25 cellular contexts compared by ENCODE assay signal in genomic region chr6:110271732-110272022, GRCh38.
A peak's percentile ranks its signal among the peaks of the same experiment; 100 is the strongest.
DNase-seq lines count a peak whose midpoint lies in the region; ATAC-seq, FAIRE-seq and TF ChIP-seq lines count a peak whose summit lies in the region.
"Had no signal": no experiment of that assay in that cellular context is flagged by ENCODE, and none has a peak within 500 bp of the region (broad histone marks: within the 10 kb centered on the region; RNA-seq: fewer than 3 reads in every experiment).

No MANE protein-coding gene starts in this region.

- BruUV-seq in IMR-90 (replicated peaks; lab: Mats Ljungman, UMichigan): no TSS peak
- no TSS peak for BruUV-seq in K562 (replicated peaks; lab: Mats Ljungman, UMichigan)

- H4K91ac ChIP-seq in IMR-90 (ENCODE audit: insufficient read depth, low read depth, low read length): no peak overlapping the region

- no peak overlapping the region for H3K4ac ChIP-seq in IMR-90 (ENCODE audit: low read depth, low read length)

- H3K27me3 ChIP-seq in IMR-90 (ENCODE audit: control insufficient read depth, insufficient read depth, low read length) (peaks cover 2% of the 10 kb centered on the region), K562 (ENCODE audit: control insufficient read depth in 2 of 2, insufficient read depth in 2 of 2, low read length in 2 of 2) (peaks cover 0 to 4% of the 10 kb centered on the region in 2 experiments; a peak in 2 of 5 replicates), neural progenitor cell (no peaks in the 10 kb centered on the region)
- H3K27me3 ChIP-seq: BLaER1 treated with 17β-estradiol and CSF1 and Interleukin-3, amounts not matched to agents 10 nM and 100 nM had no signal

- H3K4me3 Mint-ChIP-seq in neural progenitor cell: no peak overlapping the region
- H3K4me3 Mint-ChIP-seq: B cell; CD4-positive, alpha-beta T cell; CD8-positive, alpha-beta T cell had no signal

- H2AK5ac ChIP-seq in IMR-90 (ENCODE audit: low read depth, low read length): no peak overlapping the region

- ATAC-seq in A549: no peak
- ATAC-seq in IMR-90 (ENCODE audit: low read depth): no peak
- ATAC-seq in K562: no peak
- no peak for ATAC-seq in HG03095 (IDR thresholded peaks at IDR 0.05; ENCODE audit: unreplicated experiment)
- ATAC-seq: CD8-positive, alpha-beta T cell had no signal

- no peak overlapping the region for H2BK15ac ChIP-seq in IMR-90 (ENCODE audit: low read depth, low read length)

- H3K9me3 Mint-ChIP-seq in neural progenitor cell: peaks cover 1% of the 10 kb centered on the region

- no peak overlapping the region for H3K27ac ChIP-seq in A549
- H3K27ac ChIP-seq in IMR-90 (ENCODE audit: insufficient read depth, low read length): no peak overlapping the region
- no peak overlapping the region for H3K27ac ChIP-seq in K562 (ENCODE audit: extremely low read depth, low read depth, low read length)
- peak overlapping the region; percentile 30 for H3K27ac ChIP-seq in neural progenitor cell
- H3K27ac ChIP-seq: BLaER1 treated with 17β-estradiol and CSF1 and Interleukin-3, amounts not matched to agents 10 nM and 100 nM; C4-2B had no signal

- no peak overlapping the region for H3K27ac Mint-ChIP-seq in neural progenitor cell
- H3K27ac Mint-ChIP-seq: B cell; CD4-positive, alpha-beta T cell; CD8-positive, alpha-beta T cell had no signal

- H3K4me2 ChIP-seq in A549 (no peak overlapping the region), IMR-90 (ENCODE audit: low read depth, low read length) (no peak overlapping the region), K562 (ENCODE audit: insufficient read depth, low read length) (no peak overlapping the region), neural progenitor cell (no peak overlapping the region)
- H3K4me2 ChIP-seq: BLaER1 treated with 17β-estradiol and CSF1 and Interleukin-3, amounts not matched to agents 10 nM and 100 nM had no signal

- H3K79me2 ChIP-seq in K562 (ENCODE audit: control insufficient read depth, insufficient read depth, low read length) (no peaks in the 10 kb centered on the region), neural progenitor cell (ENCODE audit: low read depth) (no peaks in the 10 kb centered on the region)

- dilution Hi-C loops in IMR-90 (cut with HindIII; ENCODE audit: low sequenced_read_pairs, unreplicated experiment): no loop called here

- H2AK9ac ChIP-seq in IMR-90 (replicated peaks; ENCODE audit: low read depth, low read length, poor library complexity): no peak overlapping the region

- CTCF ChIA-PET in A549 (lab: Yijun Ruan, JAX) (no interaction called here), IMR-90 (lab: Yijun Ruan, JAX) (no interaction called here), K562 (lab: Yijun Ruan, JAX; ENCODE audit: low intra/inter-chr PET ratio) (no interaction called here)

- no peak overlapping the region for H2BK20ac ChIP-seq in IMR-90 (ENCODE audit: low read depth, low read length)

- H4K5ac ChIP-seq in IMR-90 (ENCODE audit: low read depth, low read length): no peak overlapping the region

- H3F3A ChIP-seq in neural progenitor cell (ENCODE audit: low read depth): peaks cover 17% of the 10 kb centered on the region

- H2BK120ac ChIP-seq in IMR-90 (ENCODE audit: low read depth, low read length): no peak overlapping the region

- no peaks in the 10 kb centered on the region for H3K36me3 Mint-ChIP-seq in neural progenitor cell

- DNase-seq in A549 (ENCODE audit: low read depth in 1 of 2, low spot score in 1 of 2) (no peak), IMR-90 (no peak), K562 (ENCODE audit: extremely low read depth in 1 of 4, low spot score in 3 of 4) (no peak), neural progenitor cell (ENCODE audit: low spot score) (no peak), cortex of kidney (lab: John Stamatoyannopoulos, UW) (no peak), GM13977 (ENCODE audit: low spot score) (no peak)
- no peak for DNase-seq in stimulated activated CD4-positive, alpha-beta T cell treated with anti-CD3 and anti-CD28 coated beads, Interleukin-4, amount 100 ng/mL, for 24 hours
- DNase-seq: 8988T; AML-193; Caco-2; Calu3; CD4-positive, alpha-beta T cell; CD8-positive, alpha-beta T cell; DMS79 treated with DMSO at 0.1 percent for 48 hours; GF-D8 had no signal

- H3K9me3 ChIP-seq in A549 (no peaks in the 10 kb centered on the region), IMR-90 (ENCODE audit: control insufficient read depth, insufficient read depth, low read length) (no peaks in the 10 kb centered on the region), K562 (replicated peaks; ENCODE audit: control insufficient read depth, insufficient read depth, low read depth, low read length) (no peaks in the 10 kb centered on the region), neural progenitor cell (ENCODE audit: low read depth) (no peaks in the 10 kb centered on the region)
- H3K9me3 ChIP-seq: BLaER1 treated with 17β-estradiol and CSF1 and Interleukin-3, amounts not matched to agents 10 nM and 100 nM; Caco-2 had no signal

- H3K4me3 ChIP-seq in A549 (no peak overlapping the region), IMR-90 (ENCODE audit: insufficient read depth, low read depth, low read length) (no peak overlapping the region), K562 (no peak overlapping the region), neural progenitor cell (no peak overlapping the region)
- H3K4me3 ChIP-seq: BLaER1 treated with 17β-estradiol and CSF1 and Interleukin-3, amounts not matched to agents 10 nM and 100 nM had no signal

- intact Hi-C loops in IMR-90 (cut with micrococcal nuclease) (no loop called here), K562 (cut with micrococcal nuclease) (no loop called here)

- no peak overlapping the region for H3K56ac ChIP-seq in IMR-90 (ENCODE audit: extremely low read depth, insufficient read depth, low read length)

- WGBS in A549 (ENCODE audit: missing lambda C conversion rate): 29% methylated on average over 1 of the region's 1 CpG
- no CpG with 5 or more reads among the region's 1 CpG for WGBS in IMR-90 (ENCODE audit: extremely low coverage in 2 of 2, insufficient read length in 1 of 2), 2 experiments
- 0% methylated on average over 1 of the region's 1 CpG for WGBS in K562 (ENCODE audit: insufficient coverage, low coverage, missing lambda C conversion rate)

- TF ChIP-seq EP300 in A549 (IDR thresholded peaks at IDR 0.05) (no peak), K562 (IDR thresholded peaks at IDR 0.05; ENCODE audit: low read length) (no peak)

- H4K8ac ChIP-seq in IMR-90 (ENCODE audit: low read depth in 2 of 2, low read length in 2 of 2): no peak overlapping the region

- no peaks in the 10 kb centered on the region for H4K20me1 ChIP-seq in IMR-90 (ENCODE audit: insufficient read depth, low read length)
- H4K20me1 ChIP-seq in K562 (replicated peaks; ENCODE audit: control insufficient read depth, insufficient read depth, low read length): no peaks in the 10 kb centered on the region
- H4K20me1 ChIP-seq in neural progenitor cell (ENCODE audit: low read depth): no peaks in the 10 kb centered on the region
- H4K20me1 ChIP-seq: BLaER1 treated with 17β-estradiol and CSF1 and Interleukin-3, amounts not matched to agents 10 nM and 100 nM had no signal

- H3K4me1 ChIP-seq in A549: no peaks in the 10 kb centered on the region
- no peaks in the 10 kb centered on the region for H3K4me1 ChIP-seq in IMR-90 (ENCODE audit: control insufficient read depth, insufficient read depth, low read length)
- no peaks in the 10 kb centered on the region for H3K4me1 ChIP-seq in K562 (replicated peaks in 1 of 2; ENCODE audit: control insufficient read depth in 2 of 2, insufficient read depth in 2 of 2, low read length in 2 of 2)
- peaks cover 29% of the 10 kb centered on the region for H3K4me1 ChIP-seq in neural progenitor cell
- H3K4me1 ChIP-seq: BLaER1 treated with 17β-estradiol and CSF1 and Interleukin-3, amounts not matched to agents 10 nM and 100 nM; Caco-2 had no signal

- POLR2A ChIA-PET in A549 (lab: Yijun Ruan, JAX): no interaction called here
- POLR2A ChIA-PET in IMR-90 (lab: Charles Lee; ENCODE audit: unreplicated experiment): no interaction called here
- POLR2A ChIA-PET in K562 (lab: Yijun Ruan, JAX): no interaction called here

- TF ChIP-seq RAD21 in A549 (conservative IDR thresholded peaks at IDR 0.05 in 1 of 2, IDR thresholded peaks at IDR 0.05 in 1 of 2) (no peak), IMR-90 (IDR thresholded peaks at IDR 0.05; ENCODE audit: low read length) (no peak), K562 (CRISPR knock-in tag; conservative IDR thresholded peaks at IDR 0.05 in 1 of 2, IDR thresholded peaks at IDR 0.05 in 1 of 2) (no peak)

- FAIRE-seq in A549 (lab: Jason Lieb, UNC) (no peak), K562 (lab: Jason Lieb, UNC) (no peak)
- FAIRE-seq: A204.1, D721Med, G401.6, GM12891, GM18507, GM19239 had no signal

- no peak overlapping the region for H3K18ac ChIP-seq in IMR-90 (ENCODE audit: low read depth, low read length)

- H3K4me1 Mint-ChIP-seq in neural progenitor cell: peaks cover 24% of the 10 kb centered on the region
- H3K4me1 Mint-ChIP-seq: B cell had no signal

- H3K9me1 ChIP-seq in IMR-90 (ENCODE audit: insufficient read depth, low read length) (no peaks in the 10 kb centered on the region), K562 (ENCODE audit: control insufficient read depth, insufficient read depth, low read length) (no peaks in the 10 kb centered on the region)

- H3K27me3 Mint-ChIP-seq in neural progenitor cell (ENCODE audit: insufficient read depth, low read depth): peaks cover 2% of the 10 kb centered on the region

- H2BK5ac ChIP-seq in IMR-90 (ENCODE audit: low read depth, low read length, poor library complexity, severe bottlenecking): no peak overlapping the region

- no peak overlapping the region for H3K23ac ChIP-seq in IMR-90 (ENCODE audit: low read depth, low read length)

- TF ChIP-seq CTCF in A549 (IDR thresholded peaks at IDR 0.05) (no peak), IMR-90 (conservative IDR thresholded peaks at IDR 0.05; ENCODE audit: low read depth, low read length) (no peak), K562 (IDR thresholded peaks at IDR 0.05 in 2 of 3, conservative IDR thresholded peaks at IDR 0.05 in 1 of 3; ENCODE audit: insufficient read depth in 2 of 3, low read depth in 1 of 3, low read length in 3 of 3) (no peak), neural progenitor cell (IDR thresholded peaks at IDR 0.05) (no peak), GM13977 (IDR thresholded peaks at IDR 0.05; ENCODE audit: extremely low read depth, insufficient read depth, missing control alignments) (no peak)

- H3K36me3 ChIP-seq in IMR-90 (ENCODE audit: control insufficient read depth, insufficient read depth, low read length) (no peaks in the 10 kb centered on the region), K562 (ENCODE audit: control insufficient read depth, insufficient read depth, low read length) (no peaks in the 10 kb centered on the region), neural progenitor cell (no peaks in the 10 kb centered on the region)
- H3K36me3 ChIP-seq: BLaER1 treated with 17β-estradiol and CSF1 and Interleukin-3, amounts not matched to agents 10 nM and 100 nM had no signal

- no peaks in the 10 kb centered on the region for H3K79me1 ChIP-seq in IMR-90 (ENCODE audit: low read depth in 1 of 2, low read length in 2 of 2)

- H3K14ac ChIP-seq in IMR-90 (replicated peaks; ENCODE audit: low read depth, low read length): no peak overlapping the region

- in situ Hi-C loops in IMR-90 (cut with MboI; ENCODE audit: low sequenced_read_pairs): no loop called here
- in situ Hi-C loops in K562 (cut with MboI): no loop called here
- in situ Hi-C loops in GM13977 (cut with MboI; ENCODE audit: low pct_unique_long_range_greater_than_20kb, low sequenced_read_pairs, unreplicated experiment): no loop called here

- TF ChIP-seq POLR2A in A549 (IDR thresholded peaks at IDR 0.05; ENCODE audit: low read length) (no peak), IMR-90 (IDR thresholded peaks at IDR 0.05; ENCODE audit: low read depth, low read length) (no peak), K562 (conservative IDR thresholded peaks at IDR 0.05) (no peak)

- H2AFZ ChIP-seq in IMR-90 (replicated peaks; ENCODE audit: low read length, poor library complexity): no peak overlapping the region
- no peak overlapping the region for H2AFZ ChIP-seq in K562 (ENCODE audit: low read depth, low read length)
- no peak overlapping the region for H2AFZ ChIP-seq in neural progenitor cell (replicated peaks)

- no peak overlapping the region for H3K9ac ChIP-seq in IMR-90 (ENCODE audit: low read depth, low read length)
- no peak overlapping the region for H3K9ac ChIP-seq in K562 (ENCODE audit: insufficient read depth in 1 of 2, low read depth in 2 of 2, low read length in 2 of 2)
- H3K9ac ChIP-seq in neural progenitor cell: no peak overlapping the region
- H3K9ac ChIP-seq: BLaER1 treated with 17β-estradiol and CSF1 and Interleukin-3, amounts not matched to agents 10 nM and 100 nM had no signal

Comparison
In these comparisons a context has a peak if more than half of its experiments do, and no peak if none do; other contexts are left out.
1. Of the 35 proteins assayed by ChIP-seq in both K562 and A549: peak only in K562: none; only in A549: none; in both: MAFK; in neither: 34.